In the genomic region with DNA sequence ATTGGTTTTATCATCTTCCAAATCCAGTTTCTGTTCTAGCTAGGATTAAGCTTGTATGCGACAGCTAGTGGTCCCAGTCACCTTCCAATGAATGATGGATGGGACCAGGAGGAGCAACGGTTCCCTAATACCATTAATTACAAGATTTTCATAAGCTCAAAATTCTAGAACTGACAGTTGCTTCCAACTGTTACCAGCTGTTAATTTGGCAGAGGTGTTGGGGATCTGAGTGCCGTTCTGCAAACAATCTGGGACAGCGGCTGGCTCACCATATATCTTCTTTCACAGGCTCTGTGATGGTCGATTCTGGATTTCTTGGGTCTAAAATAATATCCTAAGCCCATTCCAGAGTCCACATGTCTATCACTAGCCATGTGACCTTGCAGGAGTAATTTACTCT, we compare ENCODE assay signal across 22 cellular contexts.
"Had no signal": no experiment of that assay in that cellular context is flagged by ENCODE, and none has a peak within 500 bp of the region (broad histone marks: within the 10 kb centered on the region; RNA-seq: fewer than 3 reads in every experiment).

No MANE protein-coding gene starts in this region.

- H3K4me3 Mint-ChIP-seq: activated CD8-positive, alpha-beta T cell treated with anti-CD3 and anti-CD28 coated beads, Interleukin-2, amount 10 ng/mL, durations not matched to agents 7 days and 5 days; central memory CD8-positive, alpha-beta T cell; naive thymus-derived CD8-positive, alpha-beta T cell; stimulated activated naive CD8-positive, alpha-beta T cell treated with anti-CD3 and anti-CD28 coated beads, Interleukin-15, Interleukin-2, amounts not matched to agents 100 ng/mL and 50 ng/mL, for 24 hours; T-helper 2 cell treated with Interferon-gamma antibody and Interleukin-4, amounts not matched to agents 5 μg/mL and 100 μg/mL, for 36 hours had no signal

- H3K27me3 Mint-ChIP-seq: central memory CD8-positive, alpha-beta T cell; progenitor cell of endocrine pancreas; stimulated activated naive CD8-positive, alpha-beta T cell treated with anti-CD3 and anti-CD28 coated beads, Interleukin-15, Interleukin-2, amounts not matched to agents 100 ng/mL and 50 ng/mL, for 24 hours had no signal

- H3K9me3 ChIP-seq: ascending aorta, breast epithelium, left lung, thyroid gland had no signal

- H3K4me1 Mint-ChIP-seq: central memory CD8-positive, alpha-beta T cell had no signal

- DNase-seq: activated CD4-positive, alpha-beta T cell treated with anti-CD3 and anti-CD28 coated beads for 1 hour; activated CD4-positive, alpha-beta T cell treated with anti-CD3 and anti-CD28 coated beads, Interleukin-2, amount 50 U/mL, for 1 hour; activated CD8-positive, alpha-beta T cell treated with anti-CD3 and anti-CD28 coated beads, Interleukin-2, amount 10 ng/mL, durations not matched to agents 7 days and 5 days; activated T-cell treated with anti-CD3 and anti-CD28 coated beads, Interleukin-2, amount 50 U/mL, for 1 hour; effector memory CD4-positive, alpha-beta T cell; glutamatergic neuron; hippocampal formation; kidney glomerular epithelial cell; left lung; naive thymus-derived CD8-positive, alpha-beta T cell; stimulated activated CD4-positive, alpha-beta T cell treated with anti-CD3 and anti-CD28 coated beads, Interleukin-12 subunit alpha, Interleukin-12 subunit beta, amount 100 ng/mL, for 4 hours; stimulated activated CD4-positive, alpha-beta T cell treated with anti-CD3 and anti-CD28 coated beads, Interleukin-4, amount 100 ng/mL, for 4 hours; substantia nigra; thyroid gland had no signal

- H3K9me3 Mint-ChIP-seq: activated naive CD4-positive, alpha-beta T cell treated with anti-CD3 and anti-CD28 coated beads, Interleukin-2, amount 50 U/mL, for 72 hours; central memory CD8-positive, alpha-beta T cell; naive thymus-derived CD8-positive, alpha-beta T cell; stimulated activated naive CD8-positive, alpha-beta T cell treated with anti-CD3 and anti-CD28 coated beads, Interleukin-15, Interleukin-2, amounts not matched to agents 100 ng/mL and 50 ng/mL, for 24 hours; T-helper 2 cell treated with Interferon-gamma antibody and Interleukin-4, amounts not matched to agents 5 μg/mL and 100 μg/mL, for 36 hours had no signal

- H3K36me3 ChIP-seq: ascending aorta, breast epithelium, left lung, thyroid gland had no signal

- H3K27ac Mint-ChIP-seq: activated CD8-positive, alpha-beta T cell treated with anti-CD3 and anti-CD28 coated beads, Interleukin-2, amount 10 ng/mL, durations not matched to agents 7 days and 5 days; activated naive CD4-positive, alpha-beta T cell treated with anti-CD3 and anti-CD28 coated beads, Interleukin-2, amount 50 U/mL, for 72 hours; naive thymus-derived CD8-positive, alpha-beta T cell; progenitor cell of endocrine pancreas; stimulated activated naive CD8-positive, alpha-beta T cell treated with anti-CD3 and anti-CD28 coated beads, Interleukin-15, Interleukin-2, amounts not matched to agents 100 ng/mL and 50 ng/mL, for 24 hours; T-helper 2 cell treated with Interferon-gamma antibody and Interleukin-4, amounts not matched to agents 5 μg/mL and 100 μg/mL, for 36 hours had no signal

- H3K36me3 Mint-ChIP-seq: activated naive CD4-positive, alpha-beta T cell treated with anti-CD3 and anti-CD28 coated beads, Interleukin-2, amount 50 U/mL, for 72 hours; naive thymus-derived CD8-positive, alpha-beta T cell had no signal

- H3K27ac ChIP-seq: ascending aorta, breast epithelium, left lung, thyroid gland, VCaP had no signal

- H3K4me1 ChIP-seq: ascending aorta, breast epithelium, left lung, thyroid gland had no signal

- H3K4me3 ChIP-seq: ascending aorta, breast epithelium, left lung, thyroid gland had no signal

- H3K27me3 ChIP-seq: ascending aorta, breast epithelium, left lung, thyroid gland had no signal
